ENCODE assay signal across 1 cellular context in genomic region chr18:13453714-13454113, GRCh38.
TF ChIP-seq lines count a peak whose summit lies in the region.

No MANE protein-coding gene starts in this region.

TF ChIP-seq in WTC11, 78 proteins besides CTCF, POLR2A, EP300 and RAD21 (continued from another document):
- TF ChIP-seq, protein P1, sequence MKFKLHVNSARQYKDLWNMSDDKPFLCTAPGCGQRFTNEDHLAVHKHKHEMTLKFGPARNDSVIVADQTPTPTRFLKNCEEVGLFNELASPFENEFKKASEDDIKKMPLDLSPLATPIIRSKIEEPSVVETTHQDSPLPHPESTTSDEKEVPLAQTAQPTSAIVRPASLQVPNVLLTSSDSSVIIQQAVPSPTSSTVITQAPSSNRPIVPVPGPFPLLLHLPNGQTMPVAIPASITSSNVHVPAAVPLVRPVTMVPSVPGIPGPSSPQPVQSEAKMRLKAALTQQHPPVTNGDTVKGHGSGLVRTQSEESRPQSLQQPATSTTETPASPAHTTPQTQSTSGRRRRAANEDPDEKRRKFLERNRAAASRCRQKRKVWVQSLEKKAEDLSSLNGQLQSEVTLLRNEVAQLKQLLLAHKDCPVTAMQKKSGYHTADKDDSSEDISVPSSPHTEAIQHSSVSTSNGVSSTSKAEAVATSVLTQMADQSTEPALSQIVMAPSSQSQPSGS (CRISPR knock-in tag; IDR thresholded peaks at IDR 0.05; ENCODE audit: borderline replicate concordance, low read depth), result no peak
- TF ChIP-seq GRHL2 (CRISPR knock-in tag; IDR thresholded peaks at IDR 0.05; ENCODE audit: insufficient replicate concordance, severe bottlenecking), result no peak
- no peak for TF ChIP-seq ZNF317 (CRISPR knock-in tag; IDR thresholded peaks at IDR 0.05; ENCODE audit: borderline replicate concordance, low read depth)
- no peak for TF ChIP-seq SP1 (CRISPR knock-in tag; conservative IDR thresholded peaks at IDR 0.05)
TF ChIP-seq in WTC11: peak in this region for 0.
